Comparison of ENCODE assay signal across 8 cellular contexts in genomic region chr14:69613312-69614073, GRCh38. TPM values are rescaled to one million over a fixed set of nuclear protein-coding genes. Genes with fewer than 3 reads are reported as not detected.
A peak's percentile ranks its signal among the peaks of the same experiment; 100 is the strongest.
DNase-seq lines count a peak whose midpoint lies in the region; ATAC-seq and TF ChIP-seq lines count a peak whose summit lies in the region.

No MANE protein-coding gene starts in this region.

- ATAC-seq in GM18873 (IDR thresholded peaks at IDR 0.05; ENCODE audit: low FRiP score, unreplicated experiment) = no peak

- peaks cover 16% of the 10 kb centered on the region for H3K27me3 Mint-ChIP-seq in nephron progenitor cell (ENCODE audit: low read depth, poor library complexity)

- no peaks in the 10 kb centered on the region for H3K27me3 ChIP-seq in BLaER1 treated with 17β-estradiol and CSF1 and Interleukin-3, amounts not matched to agents 10 nM and 100 nM
- H3K27me3 ChIP-seq in Karpas-422 (ENCODE audit: low read length) = no peaks in the 10 kb centered on the region

- peak; percentile 65 for DNase-seq in Karpas-422
- DNase-seq in choroid plexus epithelial cell (ENCODE audit: low read depth) = no peak
- no peak for DNase-seq in nephron progenitor cell
- DNase-seq in central memory CD4-positive, alpha-beta T cell = no peak
- DNase-seq in T-helper 9 cell = no peak
- no peak for DNase-seq in activated CD4-positive, alpha-beta T cell treated with anti-CD3 and anti-CD28 coated beads for 1 hour

- H3K36me3 ChIP-seq in BLaER1 treated with 17β-estradiol and CSF1 and Interleukin-3, amounts not matched to agents 10 nM and 100 nM = peaks cover 0 to 13% (median 0%) of the 10 kb centered on the region in 11 experiments; a peak in 2 of 22 replicates
- peaks cover 17% of the 10 kb centered on the region for H3K36me3 ChIP-seq in Karpas-422 (ENCODE audit: insufficient read depth, low read length)

- H3K27ac ChIP-seq in BLaER1 treated with 17β-estradiol and CSF1 and Interleukin-3, amounts not matched to agents 10 nM and 100 nM = peak overlapping the region; percentile 89 to 97 (median 92); a peak in 21 of 22 replicates
- H3K27ac ChIP-seq in Karpas-422 (ENCODE audit: low read length) = peak overlapping the region; percentile 97

- H3K4me3 ChIP-seq in BLaER1 treated with 17β-estradiol and CSF1 and Interleukin-3, amounts not matched to agents 10 nM and 100 nM = peak overlapping the region; percentile 85 to 98 (median 92)
- H3K4me3 ChIP-seq in Karpas-422 (ENCODE audit: low read length) (peak overlapping the region; percentile 76), choroid plexus epithelial cell (ENCODE audit: low read depth, low read length) (peak overlapping the region; percentile 71)

- H2AFZ ChIP-seq in Karpas-422 (ENCODE audit: low read length) = no peak overlapping the region

- peak overlapping the region; percentile 74 to 99 (median 87) for H3K4me2 ChIP-seq in BLaER1 treated with 17β-estradiol and CSF1 and Interleukin-3, amounts not matched to agents 10 nM and 100 nM
- peak overlapping the region; percentile 86 for H3K4me2 ChIP-seq in Karpas-422 (ENCODE audit: low read depth, low read length, poor library complexity, severe bottlenecking)

- TF ChIP-seq CTCF in choroid plexus epithelial cell (conservative IDR thresholded peaks at IDR 0.05; ENCODE audit: low read depth, low read length) (no peak), nephron progenitor cell (IDR thresholded peaks at IDR 0.05) (no peak)

- H3K9me3 ChIP-seq in BLaER1 treated with 17β-estradiol and CSF1 and Interleukin-3, amounts not matched to agents 10 nM and 100 nM (replicated peaks in 1 of 11) = no peaks in the 10 kb centered on the region
- no peaks in the 10 kb centered on the region for H3K9me3 ChIP-seq in Karpas-422 (ENCODE audit: low read length)

- no peaks in the 10 kb centered on the region for H3K9me2 ChIP-seq in Karpas-422 (replicated peaks; ENCODE audit: insufficient read depth, low read length)

- H3K9me3 Mint-ChIP-seq in nephron progenitor cell = no peaks in the 10 kb centered on the region

- H3K36me3 Mint-ChIP-seq in nephron progenitor cell (ENCODE audit: low read depth) = no peaks in the 10 kb centered on the region

- H3K4me3 Mint-ChIP-seq in nephron progenitor cell = peak overlapping the region; percentile 90

- H3K4me1 Mint-ChIP-seq in nephron progenitor cell = peaks cover 77% of the 10 kb centered on the region

- peaks cover 73 to 83% (median 78%) of the 10 kb centered on the region in 10 experiments for H3K4me1 ChIP-seq in BLaER1 treated with 17β-estradiol and CSF1 and Interleukin-3, amounts not matched to agents 10 nM and 100 nM
- H3K4me1 ChIP-seq in Karpas-422 (ENCODE audit: low read length) = peaks cover 74% of the 10 kb centered on the region

- peak overlapping the region; percentile 85 to 98 (median 94) for H3K9ac ChIP-seq in BLaER1 treated with 17β-estradiol and CSF1 and Interleukin-3, amounts not matched to agents 10 nM and 100 nM
- H3K9ac ChIP-seq in Karpas-422 (ENCODE audit: low read length) = peak overlapping the region; percentile 90

- H3K79me2 ChIP-seq in Karpas-422 (ENCODE audit: low read length) = peaks cover 58% of the 10 kb centered on the region

- H3K27ac Mint-ChIP-seq in nephron progenitor cell = no peak overlapping the region

- H4K20me1 ChIP-seq in BLaER1 treated with 17β-estradiol and CSF1 and Interleukin-3, amounts not matched to agents 10 nM and 100 nM = peaks cover 16 to 69% (median 51%) of the 10 kb centered on the region in 11 experiments; a peak in 20 of 22 replicates
- H4K20me1 ChIP-seq in Karpas-422 (ENCODE audit: insufficient read depth, low read depth, low read length) = no peaks in the 10 kb centered on the region

RNA-seq across cellular contexts. Expression of gene SUSD6, which starts 2.1 kb away (rescaled TPM):
- 43.8 and 46.0 TPM in 2 replicates for total RNA-seq in Karpas-422 (2014; rRNA removed; shearing (Covaris generic); ENCODE audit: low replicate concordance)

RNA-seq across cellular contexts. Expression of gene CCDC177, which starts 38.8 kb away (rescaled TPM):
- not detected in 2 replicates for total RNA-seq in Karpas-422 (2014; rRNA removed; shearing (Covaris generic); ENCODE audit: low replicate concordance)
